ENCODE assay signal across 17 cellular contexts in genomic region chr2:230430957-230431635, GRCh38. TPM values are rescaled to one million over a fixed set of nuclear protein-coding genes. Genes with fewer than 3 reads are reported as not detected.
A peak's percentile ranks its signal among the peaks of the same experiment; 100 is the strongest.
DNase-seq lines count a peak whose midpoint lies in the region; ATAC-seq and TF ChIP-seq lines count a peak whose summit lies in the region.
"Had no signal": no experiment of that assay in that cellular context is flagged by ENCODE, and none has a peak within 500 bp of the region (broad histone marks: within the 10 kb centered on the region; RNA-seq: fewer than 3 reads in every experiment).

No MANE protein-coding gene starts in this region.

- ATAC-seq in GM18907 (IDR thresholded peaks at IDR 0.05; ENCODE audit: unreplicated experiment): peak; percentile 54
- peak; percentile 63 for ATAC-seq in activated naive CD8-positive, alpha-beta T cell treated with anti-CD3 and anti-CD28 coated beads, Interleukin-2, amount 10 ng/mL, durations not matched to agents 7 days and 5 days (ENCODE audit: low read depth)
- ATAC-seq: A549 had no signal

- no peaks in the 10 kb centered on the region for H3K27me3 Mint-ChIP-seq in activated CD4-positive, alpha-beta T cell treated with anti-CD3 and anti-CD28 coated beads, Interleukin-2, amount 10 ng/mL, durations not matched to agents 7 days and 5 days
- H3K27me3 Mint-ChIP-seq in activated naive CD8-positive, alpha-beta T cell treated with anti-CD3 and anti-CD28 coated beads, Interleukin-2, amount 10 ng/mL, durations not matched to agents 7 days and 5 days: no peaks in the 10 kb centered on the region
- H3K27me3 Mint-ChIP-seq in osteocyte (ENCODE audit: unreplicated experiment): no peaks in the 10 kb centered on the region

- peaks cover 64% of the 10 kb centered on the region for H3K4me1 Mint-ChIP-seq in activated CD4-positive, alpha-beta T cell treated with anti-CD3 and anti-CD28 coated beads, Interleukin-2, amount 10 ng/mL, durations not matched to agents 7 days and 5 days
- peaks cover 50% of the 10 kb centered on the region for H3K4me1 Mint-ChIP-seq in activated naive CD8-positive, alpha-beta T cell treated with anti-CD3 and anti-CD28 coated beads, Interleukin-2, amount 10 ng/mL, durations not matched to agents 7 days and 5 days
- H3K4me1 Mint-ChIP-seq in osteocyte (ENCODE audit: unreplicated experiment): peaks cover 39% of the 10 kb centered on the region

- peaks cover 30% of the 10 kb centered on the region for H3K9me3 Mint-ChIP-seq in activated CD4-positive, alpha-beta T cell treated with anti-CD3 and anti-CD28 coated beads, Interleukin-2, amount 10 ng/mL, durations not matched to agents 7 days and 5 days
- peaks cover 3% of the 10 kb centered on the region for H3K9me3 Mint-ChIP-seq in activated naive CD8-positive, alpha-beta T cell treated with anti-CD3 and anti-CD28 coated beads, Interleukin-2, amount 10 ng/mL, durations not matched to agents 7 days and 5 days
- H3K9me3 Mint-ChIP-seq in osteocyte (ENCODE audit: unreplicated experiment): peaks cover 14% of the 10 kb centered on the region

- H3K36me3 Mint-ChIP-seq in activated CD4-positive, alpha-beta T cell treated with anti-CD3 and anti-CD28 coated beads, Interleukin-2, amount 10 ng/mL, durations not matched to agents 7 days and 5 days (ENCODE audit: low read depth): peaks cover 90% of the 10 kb centered on the region
- peaks cover 78% of the 10 kb centered on the region for H3K36me3 Mint-ChIP-seq in activated naive CD8-positive, alpha-beta T cell treated with anti-CD3 and anti-CD28 coated beads, Interleukin-2, amount 10 ng/mL, durations not matched to agents 7 days and 5 days
- peaks cover 42% of the 10 kb centered on the region for H3K36me3 Mint-ChIP-seq in osteocyte (ENCODE audit: unreplicated experiment)

- peak overlapping the region; percentile 26 for H3K27ac Mint-ChIP-seq in activated CD4-positive, alpha-beta T cell treated with anti-CD3 and anti-CD28 coated beads, Interleukin-2, amount 10 ng/mL, durations not matched to agents 7 days and 5 days
- peak overlapping the region; percentile 36 for H3K27ac Mint-ChIP-seq in activated naive CD8-positive, alpha-beta T cell treated with anti-CD3 and anti-CD28 coated beads, Interleukin-2, amount 10 ng/mL, durations not matched to agents 7 days and 5 days
- peak overlapping the region; percentile 3 for H3K27ac Mint-ChIP-seq in osteocyte (ENCODE audit: unreplicated experiment)

- no peak overlapping the region for H3K27ac ChIP-seq in WERI-Rb-1
- H3K27ac ChIP-seq: A549, breast epithelium, RWPE1, tibial artery had no signal

- H3K27me3 ChIP-seq in WERI-Rb-1 (ENCODE audit: insufficient read depth, low read depth, severe bottlenecking): peaks cover 23% of the 10 kb centered on the region
- H3K27me3 ChIP-seq: breast epithelium, tibial artery had no signal

- H3K36me3 ChIP-seq in WERI-Rb-1: no peaks in the 10 kb centered on the region

- POLR2A ChIA-PET in activated CD4-positive, alpha-beta T cell treated with anti-CD3 and anti-CD28 coated beads, Interleukin-2, amount 10 ng/mL, durations not matched to agents 7 days and 5 days (lab: Charles Lee): no interaction called here
- POLR2A ChIA-PET in activated naive CD8-positive, alpha-beta T cell treated with anti-CD3 and anti-CD28 coated beads, Interleukin-2, amount 10 ng/mL, durations not matched to agents 7 days and 5 days (lab: Charles Lee): interaction anchor here (1.2 kb wide), 1 partner anchor 14 kb away, joined by 3 read pairs; the partner anchor contains the start of gene SP100

- CTCF ChIA-PET in activated CD4-positive, alpha-beta T cell treated with anti-CD3 and anti-CD28 coated beads, Interleukin-2, amount 10 ng/mL, durations not matched to agents 7 days and 5 days (lab: Charles Lee): interaction anchor here (0.6 to 1.7 kb wide), 4 partner anchors 13 to 232 kb away, joined by 3 to 7 read pairs (median 3); no protein-coding TSS in a partner anchor

- H3K4me3 Mint-ChIP-seq in activated CD4-positive, alpha-beta T cell treated with anti-CD3 and anti-CD28 coated beads, Interleukin-2, amount 10 ng/mL, durations not matched to agents 7 days and 5 days: no peak overlapping the region
- peak overlapping the region; percentile 13 for H3K4me3 Mint-ChIP-seq in activated naive CD8-positive, alpha-beta T cell treated with anti-CD3 and anti-CD28 coated beads, Interleukin-2, amount 10 ng/mL, durations not matched to agents 7 days and 5 days
- H3K4me3 Mint-ChIP-seq in osteocyte (ENCODE audit: unreplicated experiment): no peak overlapping the region

- no peak for DNase-seq in activated CD4-positive, alpha-beta T cell treated with anti-CD3 and anti-CD28 coated beads, Interleukin-2, amount 10 ng/mL, durations not matched to agents 7 days and 5 days
- no peak for DNase-seq in activated CD4-positive, alpha-beta T cell treated with anti-CD3 and anti-CD28 coated beads for 48 hours
- no peak for DNase-seq in activated naive CD8-positive, alpha-beta T cell treated with anti-CD3 and anti-CD28 coated beads, Interleukin-2, amount 10 ng/mL, durations not matched to agents 7 days and 5 days
- DNase-seq in osteocyte (ENCODE audit: extremely low spot score, unreplicated experiment) (no peak), WERI-Rb-1 (no peak), AG20443 (ENCODE audit: low spot score) (no peak), SK-N-DZ (ENCODE audit: low spot score) (no peak)
- DNase-seq: activated CD4-positive, alpha-beta T cell treated with anti-CD3 and anti-CD28 coated beads for 1 hour; activated gamma-delta T cell; GF-D8; NCI-H1048; stimulated activated CD4-positive, alpha-beta T cell treated with anti-CD3 and anti-CD28 coated beads, Interleukin-1b, Interleukin-23, amount 100 ng/mL, for 48 hours; tibial artery had no signal

- H3K9me3 ChIP-seq in WERI-Rb-1 (ENCODE audit: severe bottlenecking): no peaks in the 10 kb centered on the region

- no peak for TF ChIP-seq CTCF in osteocyte (IDR thresholded peaks at IDR 0.05)
- TF ChIP-seq CTCF in WERI-Rb-1 (IDR thresholded peaks at IDR 0.05; ENCODE audit: low read depth, low read length): no peak

- no peak overlapping the region for H3K4me3 ChIP-seq in WERI-Rb-1 (ENCODE audit: low read depth, low read length)
- H3K4me3 ChIP-seq: A549, breast epithelium, tibial artery had no signal

RNA-seq across cellular contexts. Expression of gene SP100, which starts 15.1 kb away (rescaled TPM):
- 100 to 1,000 TPM; 364 to 392 TPM for total RNA-seq in activated CD4-positive, alpha-beta T cell treated with anti-CD3 and anti-CD28 coated beads, Interleukin-2, amount 10 ng/mL, durations not matched to agents 7 days and 5 days
- total RNA-seq in activated naive CD8-positive, alpha-beta T cell treated with anti-CD3 and anti-CD28 coated beads, Interleukin-2, amount 10 ng/mL, durations not matched to agents 7 days and 5 days: 100 to 1,000 TPM; 301 to 314 TPM
- total RNA-seq in osteocyte: 120 and 122 TPM in 2 replicates
- not detected in 2 replicates for polyA plus RNA-seq in SK-N-DZ (2014; cell fraction: cytosol; rRNA removed)
- not detected in 2 replicates for polyA plus RNA-seq in SK-N-DZ (2014; cell fraction: nucleus; rRNA removed)
